22 cellular contexts compared by ENCODE assay signal in genomic region chr7:51071427-51071826, GRCh38.
DNase-seq lines count a peak whose midpoint lies in the region; ATAC-seq, FAIRE-seq and TF ChIP-seq lines count a peak whose summit lies in the region.
"Had no signal": no experiment of that assay in that cellular context is flagged by ENCODE, and none has a peak within 500 bp of the region (broad histone marks: within the 10 kb centered on the region; RNA-seq: fewer than 3 reads in every experiment).

No MANE protein-coding gene starts in this region.

- DNase-seq in IMR-90 (no peak), K562 (ENCODE audit: extremely low read depth in 1 of 4, low spot score in 3 of 4) (no peak), globus pallidus (ENCODE audit: low spot score) (peak; percentile 27)
- no peak for DNase-seq in activated CD8-positive, alpha-beta T cell treated with anti-CD3 and anti-CD28 coated beads for 36 hours
- DNase-seq: 8988T; ACHN; C1 segment of cervical spinal cord; Calu3; CD4-positive, alpha-beta memory T cell; COR-L47; DMS53; DMS79 treated with DMSO at 0.1 percent for 48 hours; GF-D8; GOT3; H7; HCEC 1CT had no signal

- no CpG with 5 or more reads among the region's 2 CpGs for WGBS in IMR-90 (ENCODE audit: extremely low coverage in 2 of 2, insufficient read length in 1 of 2), 2 experiments
- 0% methylated on average over 2 of the region's 2 CpGs for WGBS in K562 (ENCODE audit: insufficient coverage, low coverage, missing lambda C conversion rate)

- dilution Hi-C loops in IMR-90 (cut with HindIII; ENCODE audit: low sequenced_read_pairs, unreplicated experiment), result no loop called here

- no peak overlapping the region for H3K4ac ChIP-seq in IMR-90 (ENCODE audit: low read depth, low read length)

- H4K20me1 ChIP-seq in IMR-90 (ENCODE audit: insufficient read depth, low read length) (no peaks in the 10 kb centered on the region), K562 (replicated peaks; ENCODE audit: control insufficient read depth, insufficient read depth, low read length) (no peaks in the 10 kb centered on the region)

- no peaks in the 10 kb centered on the region for H3K9me1 ChIP-seq in IMR-90 (ENCODE audit: insufficient read depth, low read length)
- H3K9me1 ChIP-seq in K562 (ENCODE audit: control insufficient read depth, insufficient read depth, low read length), result no peaks in the 10 kb centered on the region

- H3K4me2 ChIP-seq in IMR-90 (ENCODE audit: low read depth, low read length), result no peak overlapping the region
- H3K4me2 ChIP-seq in K562 (ENCODE audit: insufficient read depth, low read length), result no peak overlapping the region
- H3K4me2 ChIP-seq: A549 had no signal

- FAIRE-seq in K562 (lab: Jason Lieb, UNC), result no peak
- FAIRE-seq: A549, GM12891, GM18507 had no signal

- H3K36me3 ChIP-seq in IMR-90 (ENCODE audit: control insufficient read depth, insufficient read depth, low read length) (no peaks in the 10 kb centered on the region), K562 (ENCODE audit: control insufficient read depth, insufficient read depth, low read length) (no peaks in the 10 kb centered on the region)

- H2BK5ac ChIP-seq in IMR-90 (ENCODE audit: low read depth, low read length, poor library complexity, severe bottlenecking), result no peak overlapping the region

- no peaks in the 10 kb centered on the region for H3K79me1 ChIP-seq in IMR-90 (ENCODE audit: low read depth in 1 of 2, low read length in 2 of 2)

- H3K79me2 ChIP-seq in K562 (ENCODE audit: control insufficient read depth, insufficient read depth, low read length), result no peaks in the 10 kb centered on the region

- intact Hi-C loops in IMR-90 (cut with micrococcal nuclease), result no loop called here
- intact Hi-C loops in K562 (cut with micrococcal nuclease), result no loop called here
- intact Hi-C loops in activated CD8-positive, alpha-beta T cell treated with anti-CD3 and anti-CD28 coated beads for 36 hours (cut with micrococcal nuclease), result no loop called here

- no peak overlapping the region for H4K5ac ChIP-seq in IMR-90 (ENCODE audit: low read depth, low read length)

- H3K27ac Mint-ChIP-seq in activated CD8-positive, alpha-beta T cell treated with anti-CD3 and anti-CD28 coated beads for 36 hours, result no peak overlapping the region
- H3K27ac Mint-ChIP-seq: CD4-positive, alpha-beta memory T cell had no signal

- H3K9ac ChIP-seq in IMR-90 (ENCODE audit: low read depth, low read length) (no peak overlapping the region), K562 (ENCODE audit: insufficient read depth in 1 of 2, low read depth in 2 of 2, low read length in 2 of 2) (no peak overlapping the region)

- H2AK9ac ChIP-seq in IMR-90 (replicated peaks; ENCODE audit: low read depth, low read length, poor library complexity), result no peak overlapping the region

- H3K14ac ChIP-seq in IMR-90 (replicated peaks; ENCODE audit: low read depth, low read length), result no peak overlapping the region

- no TSS peak for BruUV-seq in IMR-90 (replicated peaks; lab: Mats Ljungman, UMichigan)
- BruUV-seq in K562 (replicated peaks; lab: Mats Ljungman, UMichigan), result no TSS peak

- H3K4me1 Mint-ChIP-seq in activated CD8-positive, alpha-beta T cell treated with anti-CD3 and anti-CD28 coated beads for 36 hours (ENCODE audit: low read depth), result peaks cover 3% of the 10 kb centered on the region

- H3K27me3 ChIP-seq in IMR-90 (ENCODE audit: control insufficient read depth, insufficient read depth, low read length) (peaks cover 7% of the 10 kb centered on the region), K562 (ENCODE audit: control insufficient read depth in 2 of 2, insufficient read depth in 2 of 2, low read length in 2 of 2) (peaks cover 0 to 10% of the 10 kb centered on the region in 2 experiments; a peak in 3 of 5 replicates)

- H3K36me3 Mint-ChIP-seq in activated CD8-positive, alpha-beta T cell treated with anti-CD3 and anti-CD28 coated beads for 36 hours (ENCODE audit: low read depth), result no peaks in the 10 kb centered on the region
- H3K36me3 Mint-ChIP-seq: CD4-positive, alpha-beta memory T cell had no signal

- H3K9me3 Mint-ChIP-seq in activated CD8-positive, alpha-beta T cell treated with anti-CD3 and anti-CD28 coated beads for 36 hours, result no peaks in the 10 kb centered on the region
- H3K9me3 Mint-ChIP-seq: CD4-positive, alpha-beta memory T cell had no signal

- CTCF ChIA-PET in IMR-90 (lab: Yijun Ruan, JAX), result interaction anchor here (0.6 to 0.8 kb wide), 3 partner anchors 37 to 486 kb away, joined by 3 to 4 read pairs (median 3); no protein-coding TSS in a partner anchor
- CTCF ChIA-PET in K562 (lab: Yijun Ruan, JAX; ENCODE audit: low intra/inter-chr PET ratio), result interaction anchor here (0.6 kb wide), 1 partner anchor 18 kb away, joined by 3 read pairs; no protein-coding TSS in a partner anchor
- CTCF ChIA-PET in activated CD8-positive, alpha-beta T cell treated with anti-CD3 and anti-CD28 coated beads for 36 hours (lab: Charles Lee), result interaction anchor here (1.3 to 2.8 kb wide), 5 partner anchors 11 to 604 kb away, joined by 3 to 9 read pairs (median 5); no protein-coding TSS in a partner anchor

- TF ChIP-seq POLR2A in IMR-90 (IDR thresholded peaks at IDR 0.05; ENCODE audit: low read depth, low read length) (no peak), K562 (conservative IDR thresholded peaks at IDR 0.05) (no peak)

- no peaks in the 10 kb centered on the region for H3K27me3 Mint-ChIP-seq in activated CD8-positive, alpha-beta T cell treated with anti-CD3 and anti-CD28 coated beads for 36 hours

- H3K23ac ChIP-seq in IMR-90 (ENCODE audit: low read depth, low read length), result no peak overlapping the region

- H3K4me1 ChIP-seq in IMR-90 (ENCODE audit: control insufficient read depth, insufficient read depth, low read length), result no peaks in the 10 kb centered on the region
- H3K4me1 ChIP-seq in K562 (replicated peaks in 1 of 2; ENCODE audit: control insufficient read depth in 2 of 2, insufficient read depth in 2 of 2, low read length in 2 of 2), result no peaks in the 10 kb centered on the region

- H2BK15ac ChIP-seq in IMR-90 (ENCODE audit: low read depth, low read length), result no peak overlapping the region

- H3K27ac ChIP-seq in IMR-90 (ENCODE audit: insufficient read depth, low read length), result no peak overlapping the region
- no peak overlapping the region for H3K27ac ChIP-seq in K562 (ENCODE audit: extremely low read depth, low read depth, low read length)
- H3K27ac ChIP-seq in temporal lobe (ENCODE audit: low read depth, low read length), result peak overlapping the region; percentile 36
- H3K27ac ChIP-seq: A549 had no signal

- no peak overlapping the region for H2BK20ac ChIP-seq in IMR-90 (ENCODE audit: low read depth, low read length)

- H3K18ac ChIP-seq in IMR-90 (ENCODE audit: low read depth, low read length), result no peak overlapping the region

- H3K4me3 Mint-ChIP-seq in activated CD8-positive, alpha-beta T cell treated with anti-CD3 and anti-CD28 coated beads for 36 hours, result no peak overlapping the region
- H3K4me3 Mint-ChIP-seq: CD4-positive, alpha-beta memory T cell had no signal

- POLR2A ChIA-PET in IMR-90 (lab: Charles Lee; ENCODE audit: unreplicated experiment) (no interaction called here), K562 (lab: Yijun Ruan, JAX) (no interaction called here)
- POLR2A ChIA-PET in activated CD8-positive, alpha-beta T cell treated with anti-CD3 and anti-CD28 coated beads for 36 hours (lab: Charles Lee), result no interaction called here

- in situ Hi-C loops in IMR-90 (cut with MboI; ENCODE audit: low sequenced_read_pairs) (loop anchor here (10.0 to 25.0 kb wide), 2 partner anchors 284 to 607 kb away; partner anchors contain the start of gene GRB10), K562 (cut with MboI) (no loop called here)

- H4K91ac ChIP-seq in IMR-90 (ENCODE audit: insufficient read depth, low read depth, low read length), result no peak overlapping the region

- TF ChIP-seq EP300 in K562 (IDR thresholded peaks at IDR 0.05; ENCODE audit: low read length), result no peak

- H3K4me3 ChIP-seq in IMR-90 (ENCODE audit: insufficient read depth, low read depth, low read length) (no peak overlapping the region), K562 (no peak overlapping the region)
- H3K4me3 ChIP-seq: A549 had no signal

- no peak overlapping the region for H4K8ac ChIP-seq in IMR-90 (ENCODE audit: low read depth in 2 of 2, low read length in 2 of 2)

- ATAC-seq in IMR-90 (ENCODE audit: low read depth) (no peak), K562 (no peak), GM21717 (IDR thresholded peaks at IDR 0.05; ENCODE audit: unreplicated experiment) (no peak), HG03565 (IDR thresholded peaks at IDR 0.05; ENCODE audit: unreplicated experiment) (no peak)
- no peak for ATAC-seq in activated CD8-positive, alpha-beta T cell treated with anti-CD3 and anti-CD28 coated beads for 36 hours
- ATAC-seq: A549 had no signal

- H2AK5ac ChIP-seq in IMR-90 (ENCODE audit: low read depth, low read length), result no peak overlapping the region

- TF ChIP-seq CTCF in IMR-90 (conservative IDR thresholded peaks at IDR 0.05; ENCODE audit: low read depth, low read length) (no peak), K562 (IDR thresholded peaks at IDR 0.05 in 2 of 3, conservative IDR thresholded peaks at IDR 0.05 in 1 of 3; ENCODE audit: insufficient read depth in 2 of 3, low read depth in 1 of 3, low read length in 3 of 3) (no peak)
- no peak for TF ChIP-seq CTCF in activated CD8-positive, alpha-beta T cell treated with anti-CD3 and anti-CD28 coated beads for 36 hours (IDR thresholded peaks at IDR 0.05)

- no peak overlapping the region for H2BK120ac ChIP-seq in IMR-90 (ENCODE audit: low read depth, low read length)

- H2AFZ ChIP-seq in IMR-90 (replicated peaks; ENCODE audit: low read length, poor library complexity), result no peak overlapping the region
- no peak overlapping the region for H2AFZ ChIP-seq in K562 (ENCODE audit: low read depth, low read length)

- H3K56ac ChIP-seq in IMR-90 (ENCODE audit: extremely low read depth, insufficient read depth, low read length), result no peak overlapping the region

- no peaks in the 10 kb centered on the region for H3K9me3 ChIP-seq in IMR-90 (ENCODE audit: control insufficient read depth, insufficient read depth, low read length)
- no peaks in the 10 kb centered on the region for H3K9me3 ChIP-seq in K562 (replicated peaks; ENCODE audit: control insufficient read depth, insufficient read depth, low read depth, low read length)
- H3K9me3 ChIP-seq: A549 had no signal

- TF ChIP-seq RAD21 in IMR-90 (IDR thresholded peaks at IDR 0.05; ENCODE audit: low read length) (no peak), K562 (CRISPR knock-in tag; conservative IDR thresholded peaks at IDR 0.05 in 1 of 2, IDR thresholded peaks at IDR 0.05 in 1 of 2) (no peak)

TF ChIP-seq in IMR-90, 13 proteins besides CTCF, POLR2A, EP300 and RAD21 (continues in another document):
- TF ChIP-seq BHLHE40 (IDR thresholded peaks at IDR 0.05; ENCODE audit: low read depth, low read length) (no peak), CEBPB (IDR thresholded peaks at IDR 0.05; ENCODE audit: low read depth, low read length) (peak; percentile 58; the same call in 1 of the 2 replicates), MXI1 (IDR thresholded peaks at IDR 0.05; ENCODE audit: borderline replicate concordance, low read depth, low read length) (no peak)

TF ChIP-seq in K562, 482 proteins besides CTCF, POLR2A, EP300 and RAD21 (continues in another document):
- TF ChIP-seq MAX (CRISPR knock-in tag; IDR thresholded peaks at IDR 0.05), result no peak
